12 cellular contexts compared by ENCODE assay signal in the genomic region with DNA sequence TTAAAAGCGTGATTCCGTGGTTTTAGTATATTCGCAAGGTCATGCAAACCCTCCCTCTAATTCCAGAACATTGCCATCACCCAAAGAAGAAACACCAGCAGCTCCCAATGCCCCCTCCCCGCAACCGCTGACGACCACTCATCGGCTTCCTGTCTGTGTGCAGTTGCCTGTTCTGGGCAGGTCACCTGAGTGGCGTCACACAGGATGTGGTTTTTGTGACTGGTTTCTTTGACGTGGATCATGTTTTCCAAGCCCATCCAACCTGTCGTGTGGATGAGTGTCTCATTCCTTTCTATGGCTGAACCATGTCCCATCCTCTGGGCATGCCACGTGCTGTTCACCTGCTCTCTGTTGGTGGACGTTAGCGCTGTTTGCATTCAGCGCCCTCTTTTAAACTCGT. TPM values are rescaled to one million over a fixed set of nuclear protein-coding genes. Genes with fewer than 3 reads are reported as not detected.
DNase-seq lines count a peak whose midpoint lies in the region; ATAC-seq, FAIRE-seq and TF ChIP-seq lines count a peak whose summit lies in the region.
"Had no signal": no experiment of that assay in that cellular context is flagged by ENCODE, and none has a peak within 500 bp of the region (broad histone marks: within the 10 kb centered on the region; RNA-seq: fewer than 3 reads in every experiment).

No MANE protein-coding gene starts in this region.

- no peaks in the 10 kb centered on the region for H3K36me3 Mint-ChIP-seq in astrocyte (ENCODE audit: low read depth, unreplicated experiment)

- no peaks in the 10 kb centered on the region for H3K27me3 ChIP-seq in HCT116 (ENCODE audit: insufficient read depth, low read length)
- H3K27me3 ChIP-seq in astrocyte (ENCODE audit: insufficient read depth, low read length): peaks cover 10% of the 10 kb centered on the region

- CTCF ChIA-PET in HCT116 (lab: Charles Lee): no interaction called here

- H3K4me1 Mint-ChIP-seq in astrocyte (ENCODE audit: low read depth, unreplicated experiment): peaks cover 22% of the 10 kb centered on the region

- peaks cover 35% of the 10 kb centered on the region for H3K27me3 Mint-ChIP-seq in astrocyte (ENCODE audit: low read depth, unreplicated experiment)

- no peaks in the 10 kb centered on the region for H3K9me3 ChIP-seq in HCT116 (ENCODE audit: control insufficient read depth in 1 of 2, insufficient read depth in 1 of 2, low read depth in 1 of 2, low read length in 2 of 2)
- H3K9me3 ChIP-seq in astrocyte (ENCODE audit: insufficient read depth, low read depth, low read length): no peaks in the 10 kb centered on the region

- H3K4me3 ChIP-seq in HCT116 (replicated peaks in 1 of 2; ENCODE audit: low read depth in 1 of 2, low read length in 2 of 2): no peak overlapping the region
- no peak overlapping the region for H3K4me3 ChIP-seq in astrocyte (ENCODE audit: insufficient read depth, low read depth, low read length)

- no peak overlapping the region for H3K27ac ChIP-seq in HCT116 (ENCODE audit: low read depth, low read length)
- 0 out of 2 replicates have a peak overlapping the region, but pooled peaks have one; percentile 69 for H3K27ac ChIP-seq in VCaP
- H3K27ac ChIP-seq in astrocyte (ENCODE audit: low read depth, low read length): no peak overlapping the region
- H3K27ac ChIP-seq: HL-60 had no signal

- peak overlapping the region; percentile 32; the same call in 1 of the 2 replicates for H3K4me2 ChIP-seq in HCT116 (ENCODE audit: low read length)
- peak overlapping the region; percentile 5 for H3K4me2 ChIP-seq in astrocyte (ENCODE audit: low read length)

- intact Hi-C loops in HCT116 (cut with micrococcal nuclease): no loop called here

- BruUV-seq in HCT116 (replicated peaks; lab: Mats Ljungman, UMichigan): no TSS peak

- H3K9ac ChIP-seq in HCT116 (ENCODE audit: low read length): no peak overlapping the region
- H3K9ac ChIP-seq in astrocyte (ENCODE audit: low read length): no peak overlapping the region

- H3K9me2 ChIP-seq in HCT116 (ENCODE audit: insufficient read depth): no peaks in the 10 kb centered on the region

- RAD21 ChIA-PET in HCT116 (lab: Charles Lee; ENCODE audit: low non-redundant PET in 1 of 2, low total read pairs in 2 of 2, uncharacterized antibody in 2 of 2, unreplicated experiment in 2 of 2): no interaction called here

- TF ChIP-seq CTCF in HCT116 (IDR thresholded peaks at IDR 0.05 in 2 of 3, conservative IDR thresholded peaks at IDR 0.05 in 1 of 3; ENCODE audit: borderline replicate concordance in 1 of 3, insufficient read depth in 1 of 3, low read depth in 2 of 3, low read length in 2 of 3) (no peak), VCaP (conservative IDR thresholded peaks at IDR 0.05) (no peak), astrocyte (IDR thresholded peaks at IDR 0.05; ENCODE audit: insufficient read depth, low read depth, low read length) (no peak)

- no peak for TF ChIP-seq POLR2A in HCT116 (IDR thresholded peaks at IDR 0.05; ENCODE audit: borderline replicate concordance, extremely low read depth, insufficient read depth, insufficient read length)

- no peak overlapping the region for H3K4me3 Mint-ChIP-seq in astrocyte (ENCODE audit: unreplicated experiment)
- H3K4me3 Mint-ChIP-seq: dendritic cell treated with granulocyte-macrophage colony-stimulating factor and Interleukin-4, amounts not matched to agents 40 ng/mL and 50 ng/mL, for 4 days had no signal

- POLR2A ChIA-PET in HCT116 (lab: Charles Lee): no interaction called here

- no peak for TF ChIP-seq RAD21 in HCT116 (IDR thresholded peaks at IDR 0.05; ENCODE audit: low read depth)

- H4K20me1 ChIP-seq in HCT116 (ENCODE audit: insufficient read depth) (no peaks in the 10 kb centered on the region), astrocyte (ENCODE audit: insufficient read depth, low read length) (peaks cover 4% of the 10 kb centered on the region)

- no peak for FAIRE-seq in astrocyte (lab: Jason Lieb, UNC)

- no peaks in the 10 kb centered on the region for H3K9me3 Mint-ChIP-seq in astrocyte (ENCODE audit: unreplicated experiment)
- H3K9me3 Mint-ChIP-seq: dendritic cell treated with granulocyte-macrophage colony-stimulating factor and Interleukin-4, amounts not matched to agents 40 ng/mL and 50 ng/mL, for 4 days had no signal

- H2AFZ ChIP-seq in HCT116 (ENCODE audit: low read depth, low read length, poor library complexity, severe bottlenecking): no peak overlapping the region
- no peak overlapping the region for H2AFZ ChIP-seq in astrocyte (ENCODE audit: low read depth, low read length)

- no peaks in the 10 kb centered on the region for H3K79me2 ChIP-seq in HCT116 (ENCODE audit: insufficient read depth, low read length)
- no peaks in the 10 kb centered on the region for H3K79me2 ChIP-seq in astrocyte (ENCODE audit: insufficient read depth, low read length)

- no peak overlapping the region for H3K27ac Mint-ChIP-seq in astrocyte (ENCODE audit: unreplicated experiment)
- H3K27ac Mint-ChIP-seq: dendritic cell treated with granulocyte-macrophage colony-stimulating factor and Interleukin-4, amounts not matched to agents 40 ng/mL and 50 ng/mL, for 4 days had no signal

- ATAC-seq in HCT116 (peak; percentile 63), HG02610 (IDR thresholded peaks at IDR 0.05; ENCODE audit: unreplicated experiment) (no peak), GM19452 (IDR thresholded peaks at IDR 0.05; ENCODE audit: unreplicated experiment) (no peak)

- DNase-seq in HCT116 (ENCODE audit: low read depth, low spot score): no peak
- peak; percentile 55 for DNase-seq in astrocyte (ENCODE audit: low read depth)
- peak in 2 of 3 donors; percentile 40 to 41 for DNase-seq in stimulated activated CD4-positive, alpha-beta T cell treated with anti-CD3 and anti-CD28 coated beads, TNF-alpha, amount 100 ng/mL, for 48 hours (ENCODE audit: low read depth in 3 of 3)
- no peak for DNase-seq in T1000 (lab: John Stamatoyannopoulos, UW)
- DNase-seq: DMS79 treated with DMSO at 0.1 percent for 48 hours, midbrain, NCI-H1694 had no signal

- H3K4me1 ChIP-seq in HCT116 (ENCODE audit: control insufficient read depth in 1 of 2, insufficient read depth in 2 of 2, low read length in 2 of 2) (peaks cover 3 to 10% of the 10 kb centered on the region in 2 experiments; a peak in 3 of 4 replicates), astrocyte (ENCODE audit: insufficient read depth, low read length) (peaks cover 16% of the 10 kb centered on the region)

- H3K36me3 ChIP-seq in HCT116 (ENCODE audit: control insufficient read depth in 1 of 2, insufficient read depth in 2 of 2, low read length in 2 of 2) (no peaks in the 10 kb centered on the region), astrocyte (ENCODE audit: insufficient read depth, low read length) (no peaks in the 10 kb centered on the region)

TF ChIP-seq in HCT116, 20 proteins besides CTCF, POLR2A, EP300 and RAD21:
- no peak for TF ChIP-seq SIN3A (IDR thresholded peaks at IDR 0.05; ENCODE audit: low read depth)
- no peak for TF ChIP-seq YY1 (IDR thresholded peaks at IDR 0.05; ENCODE audit: extremely low read depth, insufficient replicate concordance, low read depth, low read length)
- no peak for TF ChIP-seq TCF7L2 (IDR thresholded peaks at IDR 0.05; ENCODE audit: borderline replicate concordance, extremely low read depth, insufficient read depth, insufficient read length)
- TF ChIP-seq CEBPB (IDR thresholded peaks at IDR 0.05; ENCODE audit: low read depth): no peak
- TF ChIP-seq FOSL1 (IDR thresholded peaks at IDR 0.05; ENCODE audit: low read depth): peak; percentile 40; the same call in 1 of the 2 replicates
- no peak for TF ChIP-seq EZH2phosphoT487 (IDR thresholded peaks at IDR 0.05; ENCODE audit: borderline replicate concordance)
- peak; percentile 30; the same call in 1 of the 2 replicates for TF ChIP-seq SP1 (IDR thresholded peaks at IDR 0.05; ENCODE audit: low read depth)

RNA-seq across cellular contexts. Expression of gene ATP2C2, which starts 8.2 kb away (rescaled TPM):
- 20.3 TPM for total RNA-seq in HCT116 (2021; ENCODE audit: unreplicated experiment)
- polyA plus RNA-seq in HCT116 (2012): 28.2 and 40.5 TPM in 2 replicates
- total RNA-seq in astrocyte: 0.29 and 0.41 TPM in 2 replicates

Comparison
In these comparisons a context has a peak if more than half of its experiments do, and no peak if none do; other contexts are left out.
1. DNase-seq: peak in astrocyte (single experiment) and stimulated activated CD4-positive, alpha-beta T cell treated with anti-CD3 and anti-CD28 coated beads, TNF-alpha, amount 100 ng/mL, for 48 hours (2 of 3); none in HCT116 (single experiment) and T1000 (single experiment).
2. RNA of gene ATP2C2, which starts 8.2 kb away (total RNA-seq): 20.3 TPM in HCT116 (single experiment); 0.29 to 0.41 TPM in astrocyte; every median in the first group is over 10 times any median in the second.